ENCODE assay signal across 8 cellular contexts in genomic region chr17:82105882-82106696, GRCh38. TPM values are rescaled to one million over a fixed set of nuclear protein-coding genes. Genes with fewer than 3 reads are reported as not detected.
DNase-seq lines count a peak whose midpoint lies in the region; ATAC-seq and TF ChIP-seq lines count a peak whose summit lies in the region.

No MANE protein-coding gene starts in this region.

- peak in 1 of 2 donors; percentile 20 for TF ChIP-seq POLR2A in gastroesophageal sphincter (IDR thresholded peaks at IDR 0.05)

- peaks cover 40% of the 10 kb centered on the region for H3K4me1 Mint-ChIP-seq in activated T-cell treated with anti-CD3 and anti-CD28 coated beads, Interleukin-2, amount 50 U/mL, for 72 hours (ENCODE audit: low read depth)

- no peaks in the 10 kb centered on the region for H3K36me3 Mint-ChIP-seq in activated T-cell treated with anti-CD3 and anti-CD28 coated beads, Interleukin-2, amount 50 U/mL, for 72 hours (ENCODE audit: insufficient read depth in 2 of 2)

- H3F3A ChIP-seq in PC-9 (ENCODE audit: insufficient read depth, low read depth) = peaks cover 46% of the 10 kb centered on the region

- H3K4me1 ChIP-seq in BLaER1 (peaks cover 72% of the 10 kb centered on the region), PC-9 (replicated peaks; ENCODE audit: insufficient read depth) (peaks cover 70% of the 10 kb centered on the region), gastroesophageal sphincter (peaks cover 0 to 64% (median 26%) of the 10 kb centered on the region in 3 donors)

- intact Hi-C loops in PC-9 (cut with micrococcal nuclease; ENCODE audit: unreplicated experiment) = loop anchor here (1.0 to 10.0 kb wide), 6 partner anchors 8 to 229 kb away; partner anchors contain the start of genes ALYREF, ANAPC11, DCXR and FASN

- POLR2A ChIA-PET in PC-9 (lab: Charles Lee; ENCODE audit: unreplicated experiment) = interaction anchor here (0.5 to 1.7 kb wide), 5 partner anchors 10 to 598 kb away, joined by 4 to 6 read pairs (median 4); no protein-coding TSS in a partner anchor

- H3K4me3 Mint-ChIP-seq in activated T-cell treated with anti-CD3 and anti-CD28 coated beads, Interleukin-2, amount 50 U/mL, for 72 hours = peak overlapping the region; percentile 88 to 94

- H3K4me3 ChIP-seq in BLaER1 (peak overlapping the region; percentile 55), PC-9 (peak overlapping the region; percentile 54), gastroesophageal sphincter (peak overlapping the region in 1 of 2 donors; percentile 28)

- H3K9me2 ChIP-seq in PC-9 (ENCODE audit: insufficient read depth) = no peaks in the 10 kb centered on the region

- H3K27ac Mint-ChIP-seq in activated T-cell treated with anti-CD3 and anti-CD28 coated beads, Interleukin-2, amount 50 U/mL, for 72 hours = peak overlapping the region; percentile 94

- H3K9me3 ChIP-seq in BLaER1 = no peaks in the 10 kb centered on the region
- H3K9me3 ChIP-seq in PC-9 (ENCODE audit: insufficient read depth, low read depth) = no peaks in the 10 kb centered on the region
- H3K9me3 ChIP-seq in gastroesophageal sphincter = no peaks in the 10 kb centered on the region

- ATAC-seq in GM19035 (IDR thresholded peaks at IDR 0.05; ENCODE audit: unreplicated experiment) (peak; percentile 86), HG03460 (IDR thresholded peaks at IDR 0.05; ENCODE audit: unreplicated experiment) (peak; percentile 69), gastroesophageal sphincter (peak; percentile 24), GM21360 (IDR thresholded peaks at IDR 0.05; ENCODE audit: unreplicated experiment) (no peak)
- ATAC-seq in activated T-cell treated with anti-CD3 and anti-CD28 coated beads, Interleukin-2, amount 50 U/mL, for 72 hours (replicated peaks in 1 of 2) = peak; percentile 89

- H3K4me2 ChIP-seq in BLaER1 (peak overlapping the region; percentile 80), PC-9 (peak overlapping the region; percentile 81)

- TSS peak; percentile 54 for BruUV-seq in PC-9 (replicated peaks; lab: Mats Ljungman, UMichigan)

- no peak for TF ChIP-seq EP300 in gastroesophageal sphincter (IDR thresholded peaks at IDR 0.05)

- TF ChIP-seq CTCF in PC-9 (conservative IDR thresholded peaks at IDR 0.05) (peak; percentile 53), gastroesophageal sphincter (IDR thresholded peaks at IDR 0.05) (peak in 1 of 4 experiments; percentile 12)

- H3K27me3 Mint-ChIP-seq in activated T-cell treated with anti-CD3 and anti-CD28 coated beads, Interleukin-2, amount 50 U/mL, for 72 hours (ENCODE audit: low read depth) = no peaks in the 10 kb centered on the region

- H3K27ac ChIP-seq in BLaER1 (peak overlapping the region; percentile 78), PC-9 (peak overlapping the region; percentile 71), gastroesophageal sphincter (peak overlapping the region in 3 of 4 donors; percentile 43 to 55 (median 54))

- DNase-seq in PC-9 = peak; percentile 94 to 97
- peak; percentile 77 to 79 for DNase-seq in activated T-cell treated with anti-CD3 and anti-CD28 coated beads, Interleukin-2, amount 50 U/mL, for 72 hours
- DNase-seq in renal cortical epithelial cell (ENCODE audit: low read depth) = peak; percentile 30

- H3K79me2 ChIP-seq in PC-9 (ENCODE audit: low read depth) = peaks cover 10% of the 10 kb centered on the region

- H3K9ac ChIP-seq in BLaER1 = peak overlapping the region; percentile 75

- H3K27me3 ChIP-seq in BLaER1 = no peaks in the 10 kb centered on the region
- no peaks in the 10 kb centered on the region for H3K27me3 ChIP-seq in PC-9 (ENCODE audit: insufficient read depth, low read depth)
- H3K27me3 ChIP-seq in gastroesophageal sphincter = no peaks in the 10 kb centered on the region

- CTCF ChIA-PET in PC-9 (lab: Charles Lee) = interaction anchor here (1.1 kb wide), 1 partner anchor 68 kb away, joined by 5 read pairs; the partner anchor contains the start of gene DCXR

- H3K9me3 Mint-ChIP-seq in activated T-cell treated with anti-CD3 and anti-CD28 coated beads, Interleukin-2, amount 50 U/mL, for 72 hours = no peaks in the 10 kb centered on the region

- no peaks in the 10 kb centered on the region for H4K20me1 ChIP-seq in BLaER1
- no peaks in the 10 kb centered on the region for H4K20me1 ChIP-seq in PC-9 (ENCODE audit: insufficient read depth)

- H2AFZ ChIP-seq in PC-9 = no peak overlapping the region

- 45% methylated on average over 2 of the region's 24 CpGs; no CpG with 5 or more reads in 1 of the 2 donors for WGBS in gastroesophageal sphincter (ENCODE audit: low coverage in 1 of 2), 2 donors

- H3K36me3 ChIP-seq in BLaER1 = no peaks in the 10 kb centered on the region
- H3K36me3 ChIP-seq in PC-9 (ENCODE audit: low read depth) = no peaks in the 10 kb centered on the region
- H3K36me3 ChIP-seq in gastroesophageal sphincter = no peaks in the 10 kb centered on the region

RNA-seq across cellular contexts. Expression of gene FASN, which starts 8.1 kb away (rescaled TPM):
- total RNA-seq in PC-9 (2021) (455 and 658 TPM in 2 replicates), gastroesophageal sphincter (10 to 100 TPM; 22.6 to 52.8 (median 48.3) TPM), renal cortical epithelial cell (84.0 and 103 TPM in 2 replicates)
- total RNA-seq in activated T-cell treated with anti-CD3 and anti-CD28 coated beads, Interleukin-2, amount 50 U/mL, for 72 hours = 10 to 100 TPM; 90.5 to 91.2 TPM

RNA-seq across cellular contexts. Expression of gene DUS1L, which starts 40.5 kb away (rescaled TPM):
- total RNA-seq in PC-9 (2021) (138 and 175 TPM in 2 replicates), gastroesophageal sphincter (10 to 100 TPM; 35.8 to 62.8 (median 52.9) TPM), renal cortical epithelial cell (66.3 and 79.9 TPM in 2 replicates)
- 100 to 1,000 TPM; 109 to 121 TPM for total RNA-seq in activated T-cell treated with anti-CD3 and anti-CD28 coated beads, Interleukin-2, amount 50 U/mL, for 72 hours

RNA-seq across cellular contexts. Expression of gene GPS1, which starts 54.4 kb away (rescaled TPM):
- total RNA-seq in PC-9 (2021) = 121 and 124 TPM in 2 replicates
- 10 to 100 TPM; 55.1 to 73.5 TPM for total RNA-seq in activated T-cell treated with anti-CD3 and anti-CD28 coated beads, Interleukin-2, amount 50 U/mL, for 72 hours
- 100 to 1,000 TPM in 1 of 4 donors, 10 to 100 TPM in 3; 69.3 to 103 (median 77.2) TPM for total RNA-seq in gastroesophageal sphincter
- 112 and 119 TPM in 2 replicates for total RNA-seq in renal cortical epithelial cell

RNA-seq across cellular contexts. Expression of gene RFNG, which starts 54.5 kb away (rescaled TPM):
- total RNA-seq in PC-9 (2021) (40.4 and 49.1 TPM in 2 replicates), gastroesophageal sphincter (10 to 100 TPM; 28.8 to 48.2 (median 34.3) TPM), renal cortical epithelial cell (27.3 and 31.0 TPM in 2 replicates)
- total RNA-seq in activated T-cell treated with anti-CD3 and anti-CD28 coated beads, Interleukin-2, amount 50 U/mL, for 72 hours = 10 to 100 TPM; 31.0 to 42.2 TPM

Comparison
In these comparisons a context has a peak if more than half of its experiments do, and no peak if none do; other contexts are left out.
1. DNase-seq: peak in every context shown above with its lines; median percentile 96 in PC-9; 78 in activated T-cell treated with anti-CD3 and anti-CD28 coated beads, Interleukin-2, amount 50 U/mL, for 72 hours; 30 in renal cortical epithelial cell.